ENCODE assay signal across 8 cellular contexts in genomic region chr4:4430492-4431195, GRCh38. TPM values are rescaled to one million over a fixed set of nuclear protein-coding genes. Genes with fewer than 3 reads are reported as not detected.
A peak's percentile ranks its signal among the peaks of the same experiment; 100 is the strongest.
DNase-seq lines count a peak whose midpoint lies in the region; ATAC-seq and TF ChIP-seq lines count a peak whose summit lies in the region.
"Had no signal": no experiment of that assay in that cellular context is flagged by ENCODE, and none has a peak within 500 bp of the region (broad histone marks: within the 10 kb centered on the region; RNA-seq: fewer than 3 reads in every experiment).

No MANE protein-coding gene starts in this region.

- H2BK5ac ChIP-seq in H9 (ENCODE audit: insufficient read length, low read length) = no peak overlapping the region

- H2BK15ac ChIP-seq in H9 (ENCODE audit: low read depth, low read length) = no peak overlapping the region

- peaks cover 6% of the 10 kb centered on the region for H3K27me3 Mint-ChIP-seq in H9 (ENCODE audit: low read depth)
- H3K27me3 Mint-ChIP-seq in activated B cell treated with CpG ODN at 0.5 μM for 24 hours = no peaks in the 10 kb centered on the region
- no peaks in the 10 kb centered on the region for H3K27me3 Mint-ChIP-seq in effector memory CD8-positive, alpha-beta T cell
- no peaks in the 10 kb centered on the region for H3K27me3 Mint-ChIP-seq in naive B cell

- H3K23ac ChIP-seq in H9 (ENCODE audit: insufficient read length, low read depth, low read length) = no peak overlapping the region

- no peak overlapping the region for H4K5ac ChIP-seq in H9 (ENCODE audit: insufficient read length, low read depth, low read length)

- DNase-seq in H9 (peak; percentile 74), NCI-H146 (lab: John Stamatoyannopoulos, UW) (peak; percentile 52), activated B cell treated with CpG ODN at 0.5 μM for 24 hours (no peak), naive B cell (peak; percentile 13)
- peak; percentile 41 to 55 (median 44) for DNase-seq in effector memory CD8-positive, alpha-beta T cell
- DNase-seq in activated CD4-positive, CD25-positive, alpha-beta regulatory T cell (lab: John Stamatoyannopoulos, UW) = no peak
- DNase-seq: gastrocnemius medialis had no signal

- no peak overlapping the region for H3K27ac ChIP-seq in H9 (ENCODE audit: insufficient read length, low read depth, low read length)
- H3K27ac ChIP-seq: gastrocnemius medialis had no signal

- no peak overlapping the region for H2BK12ac ChIP-seq in H9 (ENCODE audit: insufficient read length, low read depth, low read length)

- H3K4ac ChIP-seq in H9 (ENCODE audit: low read depth, low read length) = no peak overlapping the region

- H4K91ac ChIP-seq in H9 (ENCODE audit: insufficient read length, low read depth, low read length) = no peak overlapping the region

- H3K79me1 ChIP-seq in H9 (ENCODE audit: insufficient read depth, low read depth, low read length, poor library complexity, severe bottlenecking) = no peaks in the 10 kb centered on the region

- H3K9me3 Mint-ChIP-seq in H9 (no peaks in the 10 kb centered on the region), activated B cell treated with CpG ODN at 0.5 μM for 24 hours (no peaks in the 10 kb centered on the region), naive B cell (no peaks in the 10 kb centered on the region)
- H3K9me3 Mint-ChIP-seq in effector memory CD8-positive, alpha-beta T cell = no peaks in the 10 kb centered on the region

- peaks cover 0 to 2% (median 0%) of the 10 kb centered on the region in 3 experiments; a peak in 3 of 7 replicates for H3K36me3 Mint-ChIP-seq in H9 (ENCODE audit: insufficient read depth in 1 of 3, low read depth in 3 of 3)
- H3K36me3 Mint-ChIP-seq in activated B cell treated with CpG ODN at 0.5 μM for 24 hours (ENCODE audit: low read depth) = peaks cover 65% of the 10 kb centered on the region
- no peaks in the 10 kb centered on the region for H3K36me3 Mint-ChIP-seq in effector memory CD8-positive, alpha-beta T cell (ENCODE audit: insufficient read depth)
- H3K36me3 Mint-ChIP-seq in naive B cell = peaks cover 10 to 16% of the 10 kb centered on the region in 2 donors

- no peak overlapping the region for H3K4me2 ChIP-seq in H9 (ENCODE audit: insufficient read depth, insufficient read length, low read length)

- H3T11ph ChIP-seq in H9 (ENCODE audit: low read length) = no peak overlapping the region

- WGBS in H9 (ENCODE audit: extremely low coverage, insufficient read length, low lambda C conversion rate) = no CpG with 5 or more reads among the region's 7 CpGs

- no peak overlapping the region for H3K14ac ChIP-seq in H9 (ENCODE audit: insufficient read depth, low read length)

- no peak overlapping the region for H3K18ac ChIP-seq in H9 (ENCODE audit: insufficient read length, low read depth, low read length)

- no peaks in the 10 kb centered on the region for H4K20me1 ChIP-seq in H9 (ENCODE audit: control insufficient read depth, insufficient read depth, insufficient read length)

- H2AFZ ChIP-seq in H9 (ENCODE audit: low read length) = no peak overlapping the region

- CTCF ChIA-PET in activated B cell treated with CpG ODN at 0.5 μM for 24 hours (lab: Charles Lee) = interaction anchor here (1.0 to 2.5 kb wide), 2 partner anchors 80 to 170 kb away, joined by 3 to 5 read pairs; no protein-coding TSS in a partner anchor

- no peak overlapping the region for H3K4me3 Mint-ChIP-seq in H9
- no peak overlapping the region for H3K4me3 Mint-ChIP-seq in activated B cell treated with CpG ODN at 0.5 μM for 24 hours
- H3K4me3 Mint-ChIP-seq in effector memory CD8-positive, alpha-beta T cell = no peak overlapping the region
- H3K4me3 Mint-ChIP-seq in naive B cell = no peak overlapping the region

- H3K9me3 ChIP-seq in H9 (ENCODE audit: control insufficient read depth, low read depth, low read length) = no peaks in the 10 kb centered on the region
- H3K9me3 ChIP-seq: gastrocnemius medialis had no signal

- no peak overlapping the region for H2BK20ac ChIP-seq in H9 (ENCODE audit: low read depth, low read length, poor library complexity, severe bottlenecking)

- no peak overlapping the region for H3K56ac ChIP-seq in H9 (ENCODE audit: insufficient read length, low read depth, low read length)

- intact Hi-C loops in activated B cell treated with CpG ODN at 0.5 μM for 24 hours (cut with micrococcal nuclease) = loop anchor here (5.0 kb wide), 1 partner anchor 183 kb away; the partner anchor contains the start of gene TMEM128

- no peak overlapping the region for H2AK5ac ChIP-seq in H9 (ENCODE audit: insufficient read length, low read length)

- no peak overlapping the region for H2BK120ac ChIP-seq in H9 (ENCODE audit: low read depth, low read length, poor library complexity, severe bottlenecking)

- H3K4me1 Mint-ChIP-seq in H9 = peaks cover 31 to 35% of the 10 kb centered on the region in 2 experiments
- H3K4me1 Mint-ChIP-seq in activated B cell treated with CpG ODN at 0.5 μM for 24 hours = no peaks in the 10 kb centered on the region
- peaks cover 5 to 8% of the 10 kb centered on the region in 2 donors for H3K4me1 Mint-ChIP-seq in effector memory CD8-positive, alpha-beta T cell (ENCODE audit: low read depth in 2 of 2)
- peaks cover 0 to 6% (median 0%) of the 10 kb centered on the region in 3 donors for H3K4me1 Mint-ChIP-seq in naive B cell

- no peak overlapping the region for H3K9ac ChIP-seq in H9 (ENCODE audit: extremely low read depth, insufficient read length, low read length)

- no peaks in the 10 kb centered on the region for H3K79me2 ChIP-seq in H9 (ENCODE audit: insufficient read depth, low read length)

- POLR2A ChIA-PET in activated B cell treated with CpG ODN at 0.5 μM for 24 hours (lab: Charles Lee) = no interaction called here

- no peaks in the 10 kb centered on the region for H3K27me3 ChIP-seq in H9 (ENCODE audit: insufficient read depth, low read length)
- H3K27me3 ChIP-seq: gastrocnemius medialis had no signal

- TF ChIP-seq CTCF in GM12801 (IDR thresholded peaks at IDR 0.05; ENCODE audit: extremely low read depth, insufficient read length) (peak; percentile 41), H9 (conservative IDR thresholded peaks at IDR 0.05) (peak; percentile 89), activated B cell treated with CpG ODN at 0.5 μM for 24 hours (IDR thresholded peaks at IDR 0.05) (no peak)

- H3K4me1 ChIP-seq in H9 (ENCODE audit: insufficient read depth, low read length) = peaks cover 19% of the 10 kb centered on the region
- H3K4me1 ChIP-seq: gastrocnemius medialis had no signal

- no peak overlapping the region for H3K27ac Mint-ChIP-seq in H9
- no peak overlapping the region for H3K27ac Mint-ChIP-seq in activated B cell treated with CpG ODN at 0.5 μM for 24 hours
- H3K27ac Mint-ChIP-seq in effector memory CD8-positive, alpha-beta T cell = no peak overlapping the region
- H3K27ac Mint-ChIP-seq in naive B cell = peak overlapping the region in 1 of 6 donors; percentile 66

- ATAC-seq in activated B cell treated with CpG ODN at 0.5 μM for 24 hours (ENCODE audit: low read depth) (peak; percentile 37), naive B cell (ENCODE audit: low read depth in 2 of 2) (peak in 1 of 2 donors; percentile 41)
- peak; percentile 93 for ATAC-seq in effector memory CD8-positive, alpha-beta T cell (replicated peaks)

- H3K23me2 ChIP-seq in H9 (ENCODE audit: insufficient read length, low read depth, low read length, poor library complexity, severe bottlenecking) = no peaks in the 10 kb centered on the region

- no peak overlapping the region for H4K8ac ChIP-seq in H9 (replicated peaks; ENCODE audit: insufficient read length, low read depth, low read length)

RNA-seq across cellular contexts. Expression of gene NSG1, which starts 43.7 kb away (rescaled TPM):
- total RNA-seq in H9 (2021) (7.9 and 9.3 TPM in 2 replicates), activated B cell treated with CpG ODN at 0.5 μM for 24 hours (not detected in 2 replicates)
- under 1 TPM in 2 of 6 donors, not detected in 4; 0.10 to 0.14 TPM for polyA plus RNA-seq in naive B cell (ENCODE audit: low read depth in 6 of 6)

Comparison
In these comparisons a context has a peak if more than half of its experiments do, and no peak if none do; other contexts are left out.
1. DNase-seq: peak in H9 (single experiment), NCI-H146 (single experiment), effector memory CD8-positive, alpha-beta T cell (3 of 3) and naive B cell (single experiment); none in activated B cell treated with CpG ODN at 0.5 μM for 24 hours (single experiment) and activated CD4-positive, CD25-positive, alpha-beta regulatory T cell (0 of 4).